ENCODE assay signal across 8 cellular contexts in the genomic region with DNA sequence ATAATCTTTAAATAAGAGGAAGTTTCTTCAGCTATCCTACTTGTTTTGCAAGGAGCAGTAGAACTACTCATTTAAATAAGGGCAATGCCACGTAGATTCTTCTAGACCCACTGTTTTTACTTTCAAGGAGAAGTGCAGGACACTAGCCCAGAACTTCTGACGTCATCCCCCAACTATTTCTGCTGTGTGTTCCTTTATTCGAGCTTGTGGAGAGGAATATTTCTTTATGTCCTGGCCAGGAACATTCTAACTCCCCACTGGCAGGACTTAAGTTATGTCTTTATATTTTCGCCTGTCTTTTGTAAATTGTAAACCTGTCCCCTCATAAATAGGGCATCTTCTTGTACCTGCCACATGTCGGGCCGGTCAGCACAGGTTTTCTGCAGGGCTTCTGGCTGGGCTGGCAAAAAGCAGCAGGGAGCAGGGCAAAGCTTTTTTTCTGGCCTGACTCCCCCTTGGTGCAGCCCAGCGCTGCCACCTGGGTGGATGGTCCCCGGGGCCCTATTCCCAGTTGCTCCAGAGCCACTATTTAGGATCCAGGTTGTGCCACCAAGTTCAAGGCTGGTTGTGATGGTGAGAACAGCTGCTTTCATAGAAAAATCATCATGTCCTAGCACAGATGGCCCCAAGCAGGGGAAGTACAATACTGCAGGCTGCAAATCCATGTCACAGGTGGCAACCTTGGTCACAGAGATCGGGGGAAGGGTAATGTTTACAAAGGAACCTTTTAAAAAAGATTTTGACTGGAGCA. TPM values are rescaled to one million over a fixed set of nuclear protein-coding genes. Genes with fewer than 3 reads are reported as not detected.
DNase-seq lines count a peak whose midpoint lies in the region; ATAC-seq, FAIRE-seq and TF ChIP-seq lines count a peak whose summit lies in the region.

No MANE protein-coding gene starts in this region.

- no peaks in the 10 kb centered on the region for H3K27me3 Mint-ChIP-seq in T-helper 17 cell

- peak overlapping the region; percentile 85 to 91 for H3K27ac ChIP-seq in thoracic aorta

- H3K36me3 Mint-ChIP-seq in T-helper 17 cell (ENCODE audit: low read depth), result peaks cover 3% of the 10 kb centered on the region

- TF ChIP-seq CTCF in thoracic aorta (IDR thresholded peaks at IDR 0.05), result no peak

- no peaks in the 10 kb centered on the region for H3K36me3 ChIP-seq in thoracic aorta

- H3K4me1 Mint-ChIP-seq in T-helper 17 cell, result peaks cover 46% of the 10 kb centered on the region

- H3K27ac Mint-ChIP-seq in T-helper 17 cell, result peak overlapping the region; percentile 100

- peak; percentile 21 for ATAC-seq in T-helper 17 cell
- peak; percentile 26 for ATAC-seq in thoracic aorta (ENCODE audit: insufficient number of reproducible peaks, low FRiP score, low read depth)
- ATAC-seq in HG02885 (IDR thresholded peaks at IDR 0.05; ENCODE audit: poor library complexity, unreplicated experiment), result no peak

- H3K4me1 ChIP-seq in thoracic aorta (ENCODE audit: control insufficient read depth in 1 of 2, low read depth in 2 of 2), result peaks cover 28 to 38% of the 10 kb centered on the region in 2 donors

- DNase-seq in GM12892 (ENCODE audit: insufficient read length), result no peak
- DNase-seq in LoVo (ENCODE audit: low spot score), result peak; percentile 53
- DNase-seq in T-helper 17 cell, result peak in 1 of 3 donors; percentile 24
- DNase-seq in ecto neural progenitor cell (ENCODE audit: low spot score), result peak; percentile 54
- DNase-seq in medulla oblongata (ENCODE audit: extremely low spot score), result peak; percentile 97
- DNase-seq in thoracic aorta (ENCODE audit: low spot score), result no peak

- TF ChIP-seq POLR2A in GM12892 (IDR thresholded peaks at IDR 0.05; ENCODE audit: low read depth, low read length), result no peak

- H3K9me3 ChIP-seq in T-helper 17 cell (ENCODE audit: control insufficient read depth, low read length, poor library complexity, severe bottlenecking), result no peaks in the 10 kb centered on the region
- H3K9me3 ChIP-seq in thoracic aorta, result no peaks in the 10 kb centered on the region

- H3K27me3 ChIP-seq in thoracic aorta (replicated peaks; ENCODE audit: insufficient read depth), result no peaks in the 10 kb centered on the region

- peak; percentile 54 for FAIRE-seq in A204.1 (lab: Jason Lieb, UNC)
- FAIRE-seq in GM12892 (lab: Jason Lieb, UNC), result peak; percentile 70

- H3K4me3 Mint-ChIP-seq in T-helper 17 cell, result peak overlapping the region; percentile 92

- H3K4me3 ChIP-seq in thoracic aorta, result peak overlapping the region; percentile 78

RNA-seq across cellular contexts. Expression of gene MBNL2, which starts 1.8 kb away (rescaled TPM):
- 6.4 TPM for polyA plus RNA-seq in GM12892 (2012; ENCODE audit: missing spikeins)
- total RNA-seq in T-helper 17 cell (10 to 100 TPM; 36.1 to 40.2 TPM), thoracic aorta (10 to 100 TPM; 59.6 to 67.7 TPM)

Comparison
In these comparisons a context has a peak if more than half of its experiments do, and no peak if none do; other contexts are left out.
1. DNase-seq: peak in LoVo (single experiment), ecto neural progenitor cell (single experiment) and medulla oblongata (single experiment); none in GM12892 (single experiment) and thoracic aorta (single experiment).